8 cellular contexts compared by ENCODE assay signal in the genomic region with DNA sequence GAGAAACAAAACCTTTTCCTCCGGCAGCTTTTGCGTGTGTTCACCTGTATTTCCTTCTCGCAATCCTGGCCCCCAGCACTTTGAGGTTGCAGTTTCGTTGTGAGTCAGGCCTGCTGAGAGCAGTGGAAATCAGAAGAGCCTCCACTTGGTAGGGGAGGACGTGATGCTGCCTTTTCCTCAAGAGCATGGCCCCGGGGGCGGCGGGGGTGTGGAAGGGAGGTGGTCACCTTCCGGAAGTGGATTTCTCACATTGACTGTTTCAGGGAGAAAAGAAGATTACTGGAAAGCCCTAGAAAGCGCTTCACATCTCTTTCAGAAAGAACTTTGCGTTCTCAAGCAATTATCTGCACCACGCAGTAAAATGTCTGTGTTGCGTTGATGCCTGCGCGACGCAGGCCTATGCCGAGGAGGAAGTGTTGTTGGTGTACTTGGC. TPM values are rescaled to one million over a fixed set of nuclear protein-coding genes. Genes with fewer than 3 reads are reported as not detected.
DNase-seq lines count a peak whose midpoint lies in the region; ATAC-seq and TF ChIP-seq lines count a peak whose summit lies in the region.

No MANE protein-coding gene starts in this region.

- no peaks in the 10 kb centered on the region for H4K20me1 ChIP-seq in Loucy (ENCODE audit: insufficient read depth, low read length, poor library complexity, severe bottlenecking)
- H4K20me1 ChIP-seq in SK-N-SH (ENCODE audit: insufficient read depth), result no peaks in the 10 kb centered on the region

- no peak overlapping the region for H3K4me3 ChIP-seq in Loucy (ENCODE audit: low read length, poor library complexity, severe bottlenecking)
- no peak overlapping the region for H3K4me3 ChIP-seq in SK-N-SH (ENCODE audit: low read depth in 2 of 2, low read length in 1 of 2)

- POLR2A ChIA-PET in SK-N-SH (lab: Yijun Ruan, JAX), result no interaction called here

- no peak for TF ChIP-seq CTCF in Loucy (conservative IDR thresholded peaks at IDR 0.05; ENCODE audit: low read length)
- no peak for TF ChIP-seq CTCF in mesothelial cell of epicardium (IDR thresholded peaks at IDR 0.05; ENCODE audit: unreplicated experiment)
- no peak for TF ChIP-seq CTCF in SK-N-SH (IDR thresholded peaks at IDR 0.05)

- no peaks in the 10 kb centered on the region for H3K36me3 Mint-ChIP-seq in mesothelial cell of epicardium

- no peak overlapping the region for H3K4me3 Mint-ChIP-seq in mesothelial cell of epicardium

- no peak for TF ChIP-seq EP300 in SK-N-SH (IDR thresholded peaks at IDR 0.05; ENCODE audit: borderline replicate concordance in 1 of 2, low read depth in 1 of 2, low read length in 1 of 2)

- no peaks in the 10 kb centered on the region for H3K4me1 Mint-ChIP-seq in mesothelial cell of epicardium

- ATAC-seq in GM21526 (IDR thresholded peaks at IDR 0.05; ENCODE audit: low FRiP score, unreplicated experiment), result peak; percentile 71

- peaks cover 10% of the 10 kb centered on the region for H3K27me3 Mint-ChIP-seq in mesothelial cell of epicardium (ENCODE audit: low read depth)

- H3K4me1 ChIP-seq in Loucy (ENCODE audit: insufficient read depth, low read length, poor library complexity, severe bottlenecking), result peaks cover 84% of the 10 kb centered on the region
- no peaks in the 10 kb centered on the region for H3K4me1 ChIP-seq in SK-N-SH (ENCODE audit: control insufficient read depth in 1 of 2, insufficient read depth in 2 of 2, low read depth in 1 of 2, low read length in 1 of 2)

- H3K27ac ChIP-seq in SK-N-SH (ENCODE audit: low read depth in 2 of 2, low read length in 1 of 2), result no peak overlapping the region

- H3K9me3 ChIP-seq in Loucy (ENCODE audit: insufficient read depth, low read depth, low read length) (no peaks in the 10 kb centered on the region), SK-N-SH (no peaks in the 10 kb centered on the region)

- H3K4me2 ChIP-seq in Loucy (ENCODE audit: low read depth, low read length, poor library complexity, severe bottlenecking) (no peak overlapping the region), SK-N-SH (no peak overlapping the region)

- no peak overlapping the region for H2AFZ ChIP-seq in Loucy (ENCODE audit: low read length)
- no peak overlapping the region for H2AFZ ChIP-seq in SK-N-SH (ENCODE audit: low read depth)

- peak overlapping the region; percentile 83 for H3K9ac ChIP-seq in Loucy (ENCODE audit: low read depth, low read length, poor library complexity, severe bottlenecking)
- no peak overlapping the region for H3K9ac ChIP-seq in SK-N-SH

- no peaks in the 10 kb centered on the region for H3K9me3 Mint-ChIP-seq in mesothelial cell of epicardium

- H3K79me2 ChIP-seq in Loucy (ENCODE audit: insufficient read depth, low read length) (no peaks in the 10 kb centered on the region), SK-N-SH (ENCODE audit: insufficient read depth) (no peaks in the 10 kb centered on the region)

- 69% methylated on average over 17 of the region's 17 CpGs for WGBS in SK-N-SH (ENCODE audit: low lambda C conversion rate)

- H3K27ac Mint-ChIP-seq in mesothelial cell of epicardium, result no peak overlapping the region

- H3K36me3 ChIP-seq in Loucy (ENCODE audit: insufficient read depth, low read length) (no peaks in the 10 kb centered on the region), SK-N-SH (replicated peaks in 1 of 2; ENCODE audit: control insufficient read depth in 1 of 2, insufficient read depth in 2 of 2, low read length in 1 of 2) (no peaks in the 10 kb centered on the region)

- peaks cover 11% of the 10 kb centered on the region for H3F3A ChIP-seq in Loucy (ENCODE audit: low read depth)
- no peaks in the 10 kb centered on the region for H3F3A ChIP-seq in SK-N-SH (replicated peaks; ENCODE audit: insufficient read depth)

- CTCF ChIA-PET in SK-N-SH (lab: Yijun Ruan, JAX), result interaction anchor here (1.5 kb wide), 1 partner anchor 13 kb away, joined by 3 read pairs; no protein-coding TSS in a partner anchor

- H3K27me3 ChIP-seq in Loucy (ENCODE audit: insufficient read depth, low read length, poor library complexity, severe bottlenecking), result no peaks in the 10 kb centered on the region
- peaks cover 8% of the 10 kb centered on the region; the same call in 1 of the 2 replicates for H3K27me3 ChIP-seq in SK-N-SH (ENCODE audit: insufficient read depth)

- no peak for TF ChIP-seq RAD21 in SK-N-SH (IDR thresholded peaks at IDR 0.05; ENCODE audit: low read length)

- H3K9me2 ChIP-seq in Loucy (replicated peaks; ENCODE audit: low read depth, low read length), result no peaks in the 10 kb centered on the region
- H3K9me2 ChIP-seq in SK-N-SH, result no peaks in the 10 kb centered on the region

- peak; percentile 90 for DNase-seq in activated naive CD4-positive, alpha-beta T cell treated with anti-CD3 and anti-CD28 coated beads, Interleukin-2, amount 50 U/mL, for 16 hours
- peak; percentile 76 to 91 for DNase-seq in stimulated activated CD8-positive, alpha-beta memory T cell treated with anti-CD3 and anti-CD28 coated beads, Interleukin-7, amount 100 ng/mL, for 48 hours (ENCODE audit: extremely low read depth in 1 of 2, low read depth in 1 of 2)
- DNase-seq in RKO (ENCODE audit: low spot score), result no peak
- DNase-seq in mesothelial cell of epicardium (ENCODE audit: low spot score in 2 of 2, unreplicated experiment in 2 of 2), result no peak
- DNase-seq in SK-N-SH, result no peak
- no peak for DNase-seq in NCI-H1105 treated with DMSO at 0.1 percent for 48 hours (lab: John Stamatoyannopoulos, UW)

TF ChIP-seq in SK-N-SH, 30 proteins besides CTCF, POLR2A, EP300 and RAD21:
- TF ChIP-seq SMC3 (IDR thresholded peaks at IDR 0.05; ENCODE audit: low read depth, low read length) (no peak), EZH2phosphoT487 (IDR thresholded peaks at IDR 0.05; ENCODE audit: borderline replicate concordance, low read depth) (no peak), FOXM1 (IDR thresholded peaks at IDR 0.05; ENCODE audit: low read depth) (no peak)

RNA-seq across cellular contexts. Expression of a gene that starts 12.2 kb away (rescaled TPM):
- total RNA-seq in mesothelial cell of epicardium, result not detected in 3 replicates
- polyA plus RNA-seq in SK-N-SH (2012; rRNA removed), result not detected in 2 replicates
- polyA plus RNA-seq in SK-N-SH (2012; cell fraction: cytosol; rRNA removed), result not detected in 2 replicates
- not detected in 2 replicates for polyA plus RNA-seq in SK-N-SH (2012; cell fraction: nucleus; rRNA removed)

RNA-seq across cellular contexts. Expression of a gene that starts 13.9 kb away (rescaled TPM):
- not detected in 3 replicates for total RNA-seq in mesothelial cell of epicardium
- not detected in 2 replicates for polyA plus RNA-seq in SK-N-SH (2012; rRNA removed)
- polyA plus RNA-seq in SK-N-SH (2012; cell fraction: cytosol; rRNA removed), result not detected in 2 replicates
- 0.07 TPM in 1 of 2 replicates, not detected in the other for polyA plus RNA-seq in SK-N-SH (2012; cell fraction: nucleus; rRNA removed)

Comparison
In these comparisons a context has a peak if more than half of its experiments do, and no peak if none do; other contexts are left out.
1. DNase-seq: peak in activated naive CD4-positive, alpha-beta T cell treated with anti-CD3 and anti-CD28 coated beads, Interleukin-2, amount 50 U/mL, for 16 hours (single experiment) and stimulated activated CD8-positive, alpha-beta memory T cell treated with anti-CD3 and anti-CD28 coated beads, Interleukin-7, amount 100 ng/mL, for 48 hours (2 of 2); none in RKO (single experiment), mesothelial cell of epicardium (0 of 2), SK-N-SH (single experiment) and NCI-H1105 treated with DMSO at 0.1 percent for 48 hours (single experiment).